Comparison of ENCODE assay signal across 14 cellular contexts in genomic region chr14:58738189-58738836, GRCh38.
A peak's percentile ranks its signal among the peaks of the same experiment; 100 is the strongest.
DNase-seq lines count a peak whose midpoint lies in the region; ATAC-seq lines count a peak whose summit lies in the region.
"Had no signal": no experiment of that assay in that cellular context is flagged by ENCODE, and none has a peak within 500 bp of the region (broad histone marks: within the 10 kb centered on the region; RNA-seq: fewer than 3 reads in every experiment).

No MANE protein-coding gene starts in this region.

- H3K4me3 Mint-ChIP-seq in activated T-cell treated with anti-CD3 and anti-CD28 coated beads, Interleukin-2, amount 50 U/mL, for 72 hours = peak overlapping the region in 1 of 2 donors; percentile 51
- H3K4me3 Mint-ChIP-seq in activated CD8-positive, alpha-beta T cell treated with anti-CD3 and anti-CD28 coated beads, Interleukin-2, amount 10 ng/mL, durations not matched to agents 7 days and 5 days = no peak overlapping the region
- H3K4me3 Mint-ChIP-seq: T-helper 17 cell had no signal

- peak; percentile 54 to 69 for ATAC-seq in activated T-cell treated with anti-CD3 and anti-CD28 coated beads, Interleukin-2, amount 50 U/mL, for 72 hours (replicated peaks in 1 of 2)
- ATAC-seq in activated CD8-positive, alpha-beta T cell treated with anti-CD3 and anti-CD28 coated beads, Interleukin-2, amount 10 ng/mL, durations not matched to agents 7 days and 5 days = no peak
- ATAC-seq: T-helper 17 cell had no signal

- peak overlapping the region; percentile 13 for H3K4me3 ChIP-seq in skeletal muscle satellite cell (ENCODE audit: low read length)
- H3K4me3 ChIP-seq: BLaER1 treated with 17β-estradiol and CSF1 and Interleukin-3, amounts not matched to agents 10 nM and 100 nM had no signal

- CTCF ChIA-PET in activated CD8-positive, alpha-beta T cell treated with anti-CD3 and anti-CD28 coated beads, Interleukin-2, amount 10 ng/mL, durations not matched to agents 7 days and 5 days (lab: Charles Lee) = no interaction called here

- DNase-seq in activated T-cell treated with anti-CD3 and anti-CD28 coated beads, Interleukin-2, amount 50 U/mL, for 72 hours = peak; percentile 13 to 22
- DNase-seq in activated T-cell treated with anti-CD3 and anti-CD28 coated beads, Interleukin-2, amount 50 U/mL, for 1 hour = no peak
- DNase-seq in RKO (ENCODE audit: low spot score) (peak; percentile 71), fibroblast of gingiva (ENCODE audit: low read depth) (peak; percentile 70), SW480 (ENCODE audit: low spot score) (no peak), SKM-1 (lab: John Stamatoyannopoulos, UW; ENCODE audit: unreplicated experiment) (no peak)
- DNase-seq in activated CD8-positive, alpha-beta T cell treated with anti-CD3 and anti-CD28 coated beads, Interleukin-2, amount 10 ng/mL, durations not matched to agents 7 days and 5 days = no peak
- DNase-seq: activated CD8-positive, alpha-beta memory T cell treated with anti-CD3 and anti-CD28 coated beads, Interleukin-2, amount 50 U/mL, for 48 hours; caudate nucleus; NCI-H1092; small intestine; T-helper 17 cell had no signal

- peaks cover 26% of the 10 kb centered on the region for H3K27me3 Mint-ChIP-seq in activated T-cell treated with anti-CD3 and anti-CD28 coated beads, Interleukin-2, amount 50 U/mL, for 72 hours (ENCODE audit: low read depth)
- peaks cover 16% of the 10 kb centered on the region for H3K27me3 Mint-ChIP-seq in activated CD8-positive, alpha-beta T cell treated with anti-CD3 and anti-CD28 coated beads, Interleukin-2, amount 10 ng/mL, durations not matched to agents 7 days and 5 days (ENCODE audit: low read depth)

- H3K9me3 ChIP-seq in skeletal muscle satellite cell (replicated peaks; ENCODE audit: low read length) = no peaks in the 10 kb centered on the region
- H3K9me3 ChIP-seq: BLaER1 treated with 17β-estradiol and CSF1 and Interleukin-3, amounts not matched to agents 10 nM and 100 nM had no signal

- peaks cover 0 to 3% of the 10 kb centered on the region in 2 donors for H3K9me3 Mint-ChIP-seq in activated T-cell treated with anti-CD3 and anti-CD28 coated beads, Interleukin-2, amount 50 U/mL, for 72 hours
- H3K9me3 Mint-ChIP-seq in activated CD8-positive, alpha-beta T cell treated with anti-CD3 and anti-CD28 coated beads, Interleukin-2, amount 10 ng/mL, durations not matched to agents 7 days and 5 days (ENCODE audit: insufficient read depth) = no peaks in the 10 kb centered on the region

- POLR2A ChIA-PET in activated CD8-positive, alpha-beta T cell treated with anti-CD3 and anti-CD28 coated beads, Interleukin-2, amount 10 ng/mL, durations not matched to agents 7 days and 5 days (lab: Charles Lee) = no interaction called here

- peaks cover 35% of the 10 kb centered on the region for H3K4me1 ChIP-seq in skeletal muscle satellite cell (ENCODE audit: control insufficient read depth, insufficient read depth, low read length)

- peaks cover 56% of the 10 kb centered on the region for H3K4me1 Mint-ChIP-seq in activated T-cell treated with anti-CD3 and anti-CD28 coated beads, Interleukin-2, amount 50 U/mL, for 72 hours (ENCODE audit: low read depth)
- no peaks in the 10 kb centered on the region for H3K4me1 Mint-ChIP-seq in activated CD8-positive, alpha-beta T cell treated with anti-CD3 and anti-CD28 coated beads, Interleukin-2, amount 10 ng/mL, durations not matched to agents 7 days and 5 days (ENCODE audit: low read depth)
- H3K4me1 Mint-ChIP-seq: T-helper 17 cell had no signal

- H3K9ac ChIP-seq in skeletal muscle satellite cell (ENCODE audit: low read depth, low read length) = peak overlapping the region; percentile 47
- H3K9ac ChIP-seq: BLaER1 treated with 17β-estradiol and CSF1 and Interleukin-3, amounts not matched to agents 10 nM and 100 nM had no signal

- no peaks in the 10 kb centered on the region for H3K36me3 ChIP-seq in skeletal muscle satellite cell (ENCODE audit: insufficient read depth, low read length)
- H3K36me3 ChIP-seq: BLaER1 treated with 17β-estradiol and CSF1 and Interleukin-3, amounts not matched to agents 10 nM and 100 nM had no signal

- H3K36me3 Mint-ChIP-seq in activated T-cell treated with anti-CD3 and anti-CD28 coated beads, Interleukin-2, amount 50 U/mL, for 72 hours (ENCODE audit: insufficient read depth in 2 of 2) = no peaks in the 10 kb centered on the region
- H3K36me3 Mint-ChIP-seq in activated CD8-positive, alpha-beta T cell treated with anti-CD3 and anti-CD28 coated beads, Interleukin-2, amount 10 ng/mL, durations not matched to agents 7 days and 5 days (ENCODE audit: low read depth) = no peaks in the 10 kb centered on the region

- no peaks in the 10 kb centered on the region for H3K27me3 ChIP-seq in skeletal muscle satellite cell (ENCODE audit: control insufficient read depth, insufficient read depth, low read length)
- H3K27me3 ChIP-seq: BLaER1 treated with 17β-estradiol and CSF1 and Interleukin-3, amounts not matched to agents 10 nM and 100 nM had no signal

- peak overlapping the region; percentile 68 for H3K27ac Mint-ChIP-seq in activated T-cell treated with anti-CD3 and anti-CD28 coated beads, Interleukin-2, amount 50 U/mL, for 72 hours
- H3K27ac Mint-ChIP-seq in activated CD8-positive, alpha-beta T cell treated with anti-CD3 and anti-CD28 coated beads, Interleukin-2, amount 10 ng/mL, durations not matched to agents 7 days and 5 days = no peak overlapping the region
- H3K27ac Mint-ChIP-seq: T-helper 17 cell had no signal

- peak overlapping the region; percentile 48 for H3K4me2 ChIP-seq in skeletal muscle satellite cell (ENCODE audit: low read length)

Comparison
In these comparisons a context has a peak if more than half of its experiments do, and no peak if none do; other contexts are left out.
1. DNase-seq: peak in activated T-cell treated with anti-CD3 and anti-CD28 coated beads, Interleukin-2, amount 50 U/mL, for 72 hours (2 of 2), RKO (single experiment) and fibroblast of gingiva (single experiment); none in activated T-cell treated with anti-CD3 and anti-CD28 coated beads, Interleukin-2, amount 50 U/mL, for 1 hour (single experiment), SW480 (single experiment), activated CD8-positive, alpha-beta T cell treated with anti-CD3 and anti-CD28 coated beads, Interleukin-2, amount 10 ng/mL, durations not matched to agents 7 days and 5 days (single experiment) and SKM-1 (single experiment).